Comparison of ENCODE assay signal across 29 cellular contexts in the genomic region with DNA sequence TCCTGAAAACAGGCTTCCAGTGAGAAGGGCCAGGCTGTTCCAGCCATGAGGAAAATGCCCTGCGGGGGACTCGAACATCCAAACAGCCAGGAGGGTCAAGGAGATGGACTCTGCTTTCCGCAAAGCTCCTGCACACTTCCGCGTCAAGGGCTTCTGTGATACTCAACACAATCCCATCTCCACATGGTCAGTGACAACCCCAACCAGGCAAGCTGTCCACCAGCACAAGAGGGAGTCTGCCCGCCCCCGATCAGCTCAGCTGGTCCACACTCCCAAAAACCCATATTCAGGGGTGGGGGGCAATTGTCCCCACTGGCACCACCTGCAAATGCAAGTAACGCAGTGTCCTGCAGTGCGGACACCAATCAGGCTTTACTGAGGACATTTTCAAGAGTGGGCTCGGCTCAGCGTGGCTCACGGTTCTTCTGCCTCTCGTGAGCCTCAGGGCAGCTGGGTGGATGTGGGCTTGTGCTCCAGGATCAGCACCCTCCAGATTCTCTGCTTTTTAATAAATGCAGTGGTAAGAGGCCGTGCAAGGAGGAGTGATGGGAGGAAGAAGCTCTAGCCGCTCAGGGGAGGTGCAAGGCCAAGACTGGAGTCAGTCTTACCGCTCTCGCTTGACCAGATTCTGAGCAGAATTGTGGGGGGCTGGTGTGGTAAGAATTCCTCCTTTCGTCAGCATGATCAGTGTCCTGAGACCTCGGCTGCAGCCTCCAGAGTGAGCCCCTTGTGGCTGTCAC. TPM values are rescaled to one million over a fixed set of nuclear protein-coding genes. Genes with fewer than 3 reads are reported as not detected.
"Had no signal": no experiment of that assay in that cellular context is flagged by ENCODE, and none has a peak within 500 bp of the region (broad histone marks: within the 10 kb centered on the region; RNA-seq: fewer than 3 reads in every experiment).

No MANE protein-coding gene starts in this region.

- H3K4me3 ChIP-seq: dorsolateral prefrontal cortex, gastrocnemius medialis, left lung, mucosa of descending colon, neural progenitor cell, ovary, psoas muscle, sigmoid colon, thoracic aorta, transverse colon had no signal

- H3K4me2 ChIP-seq: neural progenitor cell had no signal

- H3K36me3 Mint-ChIP-seq: mesothelial cell of epicardium; naive B cell; neural progenitor cell; stimulated activated naive B cell treated with anti-CD40 and anti-IgM and Interleukin-4, amounts not matched to agents 10 μg/mL and 1 μg/mL and 100 μg/mL, for 72 hours had no signal

- H3K4me3 Mint-ChIP-seq: mesothelial cell of epicardium; naive B cell; nephron; neural progenitor cell; stimulated activated naive B cell treated with anti-CD40 and anti-IgM and Interleukin-4, amounts not matched to agents 10 μg/mL and 1 μg/mL and 100 μg/mL, for 72 hours; stimulated activated naive CD8-positive, alpha-beta T cell treated with anti-CD3 and anti-CD28 coated beads, Interleukin-15, Interleukin-2, amounts not matched to agents 100 ng/mL and 50 ng/mL, for 24 hours had no signal

- H3K36me3 ChIP-seq: gastrocnemius medialis, left lung, neural progenitor cell, ovary, sigmoid colon, thoracic aorta, transverse colon had no signal

- H3K27ac Mint-ChIP-seq: mesothelial cell of epicardium; nephron; neural progenitor cell; stimulated activated naive B cell treated with anti-CD40 and anti-IgM and Interleukin-4, amounts not matched to agents 10 μg/mL and 1 μg/mL and 100 μg/mL, for 72 hours; stimulated activated naive CD8-positive, alpha-beta T cell treated with anti-CD3 and anti-CD28 coated beads, Interleukin-15, Interleukin-2, amounts not matched to agents 100 ng/mL and 50 ng/mL, for 24 hours had no signal

- H3K9me3 ChIP-seq: gastrocnemius medialis, left lung, mucosa of descending colon, ovary, psoas muscle, sigmoid colon, thoracic aorta, transverse colon had no signal

- H3K27ac ChIP-seq: dorsolateral prefrontal cortex, gastrocnemius medialis, left lung, neural progenitor cell, ovary, psoas muscle, sigmoid colon, thoracic aorta, transverse colon had no signal

- H3K9me3 Mint-ChIP-seq: mesothelial cell of epicardium; nephron; stimulated activated naive CD8-positive, alpha-beta T cell treated with anti-CD3 and anti-CD28 coated beads, Interleukin-15, Interleukin-2, amounts not matched to agents 100 ng/mL and 50 ng/mL, for 24 hours had no signal

- H3K4me1 ChIP-seq: gastrocnemius medialis, neural progenitor cell, psoas muscle, transverse colon had no signal

- H2AFZ ChIP-seq: neural progenitor cell had no signal

- H3K27me3 ChIP-seq: gastrocnemius medialis, ovary, sigmoid colon, transverse colon had no signal

- DNase-seq: dorsolateral prefrontal cortex; effector CD4-positive, alpha-beta T cell; foreskin fibroblast; gastrocnemius medialis; head of caudate nucleus; hippocampal formation; left cardiac atrium; left lung; mesenchymal stem cell; mucosa of descending colon; naive B cell; nucleus accumbens; ovary; posterior cingulate gyrus; psoas muscle; right cardiac atrium; sigmoid colon; stimulated activated CD4-positive, alpha-beta T cell treated with anti-CD3 and anti-CD28 coated beads, Interleukin-2, amount 100 ng/mL, for 24 hours; stimulated activated CD4-positive, alpha-beta T cell treated with anti-CD3 and anti-CD28 coated beads, Interleukin-4, amount 100 ng/mL, for 24 hours; stimulated activated naive B cell treated with anti-CD40 and anti-IgM and Interleukin-4, amounts not matched to agents 10 μg/mL and 1 μg/mL and 100 μg/mL, for 72 hours; transverse colon had no signal

- H3K4me1 Mint-ChIP-seq: nephron, neural progenitor cell had no signal

- ATAC-seq: gastrocnemius medialis; left cardiac atrium; left lung; mucosa of descending colon; psoas muscle; right cardiac atrium; stimulated activated naive B cell treated with anti-CD40 and anti-IgM and Interleukin-4, amounts not matched to agents 10 μg/mL and 1 μg/mL and 100 μg/mL, for 72 hours had no signal

RNA-seq across cellular contexts. Expression of gene CIDEA, which starts 19.5 kb away (rescaled TPM):
- total RNA-seq: left lung, lung microvascular endothelial cell, mesothelial cell of epicardium, ovary, renal cortical epithelial cell, thoracic aorta, ureter had no signal
